ENCODE assay signal across 8 cellular contexts in the genomic region with DNA sequence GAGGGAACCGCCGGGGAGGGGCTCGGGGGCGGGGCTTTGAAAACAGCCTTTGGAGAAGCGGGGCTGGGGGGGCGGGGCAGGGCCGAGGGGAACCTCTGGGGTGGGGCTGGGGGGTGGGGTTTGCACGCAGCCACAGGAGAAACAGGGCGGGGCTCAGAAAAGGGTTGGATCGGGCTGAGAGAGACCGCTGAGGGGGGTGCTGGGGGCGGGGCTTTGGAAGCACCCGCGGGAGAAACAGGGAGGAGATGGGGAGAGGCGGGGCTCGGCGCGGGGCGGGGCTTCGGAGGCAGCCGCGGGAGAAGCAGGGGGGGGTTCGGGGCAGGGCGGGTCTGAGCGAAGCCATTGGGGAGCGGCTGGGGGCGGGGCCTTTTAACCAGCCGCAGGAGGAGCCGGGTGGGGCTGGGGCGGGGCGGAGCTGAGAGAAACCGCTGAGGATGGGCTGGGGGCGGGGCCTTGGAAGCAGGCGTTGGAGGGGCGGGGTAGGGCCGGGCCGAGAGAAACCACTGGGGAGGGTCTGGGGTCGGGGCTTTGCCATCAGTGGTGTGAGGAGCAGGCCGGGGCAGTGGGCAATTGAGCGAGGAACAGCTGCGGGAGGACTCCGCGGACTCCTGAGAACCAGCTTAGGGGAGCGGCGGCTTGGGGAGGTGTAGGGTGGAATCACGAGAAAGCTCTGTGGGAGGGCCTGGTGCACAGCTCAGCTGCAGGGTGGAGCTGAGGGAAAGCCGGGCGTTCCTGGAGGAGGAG. TPM values are rescaled to one million over a fixed set of nuclear protein-coding genes. Genes with fewer than 3 reads are reported as not detected.
DNase-seq lines count a peak whose midpoint lies in the region; ATAC-seq lines count a peak whose summit lies in the region.

No MANE protein-coding gene starts in this region.

- H3K79me2 ChIP-seq in ACC112 (ENCODE audit: control insufficient read depth, insufficient read depth, low read length, unreplicated experiment) (peaks cover 11% of the 10 kb centered on the region), mesendoderm (ENCODE audit: control insufficient read depth, insufficient read depth, low read length) (peaks cover 5% of the 10 kb centered on the region)

- H3K36me3 Mint-ChIP-seq in effector memory CD8-positive, alpha-beta T cell (ENCODE audit: insufficient read depth) = peaks cover 16% of the 10 kb centered on the region

- H3K27me3 Mint-ChIP-seq in effector memory CD8-positive, alpha-beta T cell = no peaks in the 10 kb centered on the region

- H4K8ac ChIP-seq in mesendoderm (ENCODE audit: low read depth, low read length) = no peak overlapping the region

- peak overlapping the region; percentile 74 for H3K4ac ChIP-seq in mesendoderm (ENCODE audit: low read depth, low read length)

- H3K56ac ChIP-seq in mesendoderm (ENCODE audit: low read length) = peak overlapping the region; percentile 85

- ATAC-seq in GM19395 (IDR thresholded peaks at IDR 0.05; ENCODE audit: unreplicated experiment) = peak; percentile 2
- ATAC-seq in effector memory CD8-positive, alpha-beta T cell (replicated peaks) = peak; percentile 31

- DNase-seq in HT1080 (ENCODE audit: low read depth) = peak; percentile 64
- DNase-seq in NK-92 treated with Interleukin-12 subunit alpha and Interleukin-12 subunit beta, amount 100 ng/mL, for 24 hours (lab: John Stamatoyannopoulos, UW) = peak; percentile 86
- peak; percentile 56 to 68 (median 58) for DNase-seq in activated CD8-positive, alpha-beta memory T cell treated with anti-CD3 and anti-CD28 coated beads for 48 hours (ENCODE audit: low read depth in 2 of 3, low spot score in 2 of 3)
- DNase-seq in effector memory CD8-positive, alpha-beta T cell = peak; percentile 78 to 82 (median 80)
- peak; percentile 91 for DNase-seq in mesendoderm
- DNase-seq in stimulated activated CD8-positive, alpha-beta memory T cell treated with anti-CD3 and anti-CD28 coated beads, Interleukin-12 subunit alpha, Interleukin-12 subunit beta, amount 100 ng/mL, for 1 hour (ENCODE audit: low read depth) = peak; percentile 74

- no peak overlapping the region for H4K5ac ChIP-seq in mesendoderm (ENCODE audit: low read length)

- peaks cover 1% of the 10 kb centered on the region for H3K79me1 ChIP-seq in mesendoderm (ENCODE audit: low read length)

- H2AFZ ChIP-seq in ACC112 (ENCODE audit: low read length, unreplicated experiment) = no peak overlapping the region

- H2BK5ac ChIP-seq in mesendoderm (ENCODE audit: low read length) = no peak overlapping the region

- peaks cover 0 to 6% of the 10 kb centered on the region in 2 donors for H3K4me1 Mint-ChIP-seq in effector memory CD8-positive, alpha-beta T cell (ENCODE audit: low read depth in 2 of 2)

- no peaks in the 10 kb centered on the region for H3K36me3 ChIP-seq in ACC112 (ENCODE audit: insufficient read depth, low read length)
- H3K36me3 ChIP-seq in mesendoderm (ENCODE audit: control insufficient read depth, insufficient read depth, low read length) = no peaks in the 10 kb centered on the region

- H3K4me1 ChIP-seq in ACC112 (ENCODE audit: control insufficient read depth, insufficient read depth, low read length, unreplicated experiment) (no peaks in the 10 kb centered on the region), mesendoderm (ENCODE audit: control insufficient read depth, low read depth, low read length) (no peaks in the 10 kb centered on the region)

- no peaks in the 10 kb centered on the region for H3K27me3 ChIP-seq in ACC112 (ENCODE audit: insufficient read depth, low read length)
- no peaks in the 10 kb centered on the region for H3K27me3 ChIP-seq in mesendoderm (ENCODE audit: insufficient read depth, low read length, poor library complexity)

- H2AK5ac ChIP-seq in mesendoderm (ENCODE audit: low read length) = no peak overlapping the region

- peak overlapping the region; percentile 35 to 98 for H3K27ac Mint-ChIP-seq in effector memory CD8-positive, alpha-beta T cell

- H2BK120ac ChIP-seq in mesendoderm (ENCODE audit: low read depth, low read length) = no peak overlapping the region

- no peak overlapping the region for H2BK15ac ChIP-seq in mesendoderm (replicated peaks; ENCODE audit: low read depth)

- no peaks in the 10 kb centered on the region for H3K9me3 Mint-ChIP-seq in effector memory CD8-positive, alpha-beta T cell

- WGBS in mesendoderm (ENCODE audit: extremely low coverage, insufficient coverage, low lambda C conversion rate) = no CpG with 5 or more reads among the region's 48 CpGs

- H3K4me3 Mint-ChIP-seq in effector memory CD8-positive, alpha-beta T cell = peak overlapping the region; percentile 90 to 91

- peak overlapping the region; percentile 88 for H3K18ac ChIP-seq in mesendoderm (ENCODE audit: low read length)

- H3K4me2 ChIP-seq in mesendoderm (ENCODE audit: low read length) = no peak overlapping the region

- H3K9ac ChIP-seq in mesendoderm (ENCODE audit: low read length) = peak overlapping the region; percentile 78

- H3K4me3 ChIP-seq in ACC112 (ENCODE audit: low read depth, low read length) (peak overlapping the region; percentile 78), mesendoderm (ENCODE audit: low read length) (peak overlapping the region; percentile 44)

- no peak overlapping the region for H3K23ac ChIP-seq in mesendoderm (ENCODE audit: low read length)

- H3K27ac ChIP-seq in ACC112 (ENCODE audit: low read depth, low read length) (peak overlapping the region; percentile 98), mesendoderm (ENCODE audit: low read depth, low read length) (peak overlapping the region; percentile 91)

RNA-seq across cellular contexts. Expression of a gene that starts 1.2 kb away (rescaled TPM):
- total RNA-seq in HT1080 (2014; rRNA removed; shearing (Covaris generic)) = 24.3 and 24.5 TPM in 2 replicates
- polyA plus RNA-seq in HT1080 (2015; cell fraction: cytosol; rRNA removed) = 24.5 and 29.5 TPM in 2 replicates
- polyA plus RNA-seq in HT1080 (2015; cell fraction: nucleus; rRNA removed) = 22.8 and 38.8 TPM in 2 replicates
- polyA plus RNA-seq in mesendoderm (2013, experiment 1 of 2) = 25.5 TPM
- polyA plus RNA-seq in mesendoderm (2013, experiment 2 of 2) = 23.6 TPM

RNA-seq across cellular contexts. Expression of a gene that starts 10.1 kb away (rescaled TPM):
- total RNA-seq in HT1080 (2014; rRNA removed; shearing (Covaris generic)) = not detected in 2 replicates
- not detected in 2 replicates for polyA plus RNA-seq in HT1080 (2015; cell fraction: cytosol; rRNA removed)
- polyA plus RNA-seq in HT1080 (2015; cell fraction: nucleus; rRNA removed) = not detected in 2 replicates
- polyA plus RNA-seq in mesendoderm (2013, experiment 1 of 2) = not detected
- not detected for polyA plus RNA-seq in mesendoderm (2013, experiment 2 of 2)

RNA-seq across cellular contexts. Expression of a gene that starts 58.5 kb away (rescaled TPM):
- not detected in 2 replicates for total RNA-seq in HT1080 (2014; rRNA removed; shearing (Covaris generic))
- polyA plus RNA-seq in HT1080 (2015; cell fraction: cytosol; rRNA removed) = not detected in 2 replicates
- polyA plus RNA-seq in HT1080 (2015; cell fraction: nucleus; rRNA removed) = not detected in 2 replicates
- not detected for polyA plus RNA-seq in mesendoderm (2013, experiment 1 of 2)
- 0.03 TPM for polyA plus RNA-seq in mesendoderm (2013, experiment 2 of 2)

Comparison
In these comparisons a context has a peak if more than half of its experiments do, and no peak if none do; other contexts are left out.
1. Peak in every context shown above with its lines: DNase-seq, ATAC-seq, H3K4me3 ChIP-seq and H3K27ac ChIP-seq.